ENCODE assay signal across 8 cellular contexts in the genomic region with DNA sequence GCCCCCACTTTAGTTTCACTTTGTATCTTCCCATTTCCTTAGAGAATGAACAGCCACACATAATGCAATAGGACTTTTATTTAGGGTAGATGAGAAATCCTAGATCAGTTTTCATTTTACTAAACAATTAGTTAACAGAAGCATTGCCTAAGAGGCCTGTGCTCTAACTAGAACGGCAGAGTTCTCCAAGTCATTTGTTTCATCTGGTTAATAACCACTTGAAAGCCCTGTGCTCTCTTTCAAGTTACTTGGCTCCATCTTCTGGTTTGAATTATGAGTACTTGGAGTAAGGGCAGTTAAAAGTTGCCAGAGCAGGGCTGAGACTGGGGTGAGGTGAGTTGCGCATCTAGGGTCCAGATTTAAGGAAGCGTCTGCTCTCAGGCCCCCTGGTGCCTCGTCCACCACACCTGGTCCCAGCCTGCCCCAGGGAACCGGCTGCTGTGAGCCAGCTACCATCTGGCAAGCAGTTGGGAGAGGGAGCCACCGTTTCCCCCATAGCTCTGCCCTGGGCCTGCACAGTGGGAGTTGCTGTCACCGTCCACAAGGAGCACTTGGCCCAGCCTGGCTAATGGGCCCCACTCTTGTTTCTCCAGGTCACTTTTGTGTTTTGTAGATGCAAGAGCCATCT. TPM values are rescaled to one million over a fixed set of nuclear protein-coding genes. Genes with fewer than 3 reads are reported as not detected.
DNase-seq lines count a peak whose midpoint lies in the region; ATAC-seq and TF ChIP-seq lines count a peak whose summit lies in the region.

No MANE protein-coding gene starts in this region.

- H3K9me2 ChIP-seq in PC-3 (replicated peaks; ENCODE audit: low read length), result no peaks in the 10 kb centered on the region

- peak overlapping the region; percentile 73 for H2AFZ ChIP-seq in PC-3 (ENCODE audit: low read length)

- no peaks in the 10 kb centered on the region for H3K9me3 Mint-ChIP-seq in endothelial cell (ENCODE audit: unreplicated experiment)

- ATAC-seq in GM19452 (IDR thresholded peaks at IDR 0.05; ENCODE audit: unreplicated experiment), result peak; percentile 61
- peak; percentile 88 for ATAC-seq in PC-3
- ATAC-seq in right lobe of liver, result peak; percentile 71 to 82 (median 78)

- no peak overlapping the region for H3K27ac ChIP-seq in PC-3 (ENCODE audit: low read length)
- H3K27ac ChIP-seq in right lobe of liver, result peak overlapping the region in 2 of 3 donors; percentile 16 to 36
- H3K27ac ChIP-seq in suprapubic skin, result peak overlapping the region; percentile 35

- H3K9me3 ChIP-seq in PC-3 (ENCODE audit: low read length), result no peaks in the 10 kb centered on the region
- no peaks in the 10 kb centered on the region for H3K9me3 ChIP-seq in right lobe of liver
- no peaks in the 10 kb centered on the region for H3K9me3 ChIP-seq in suprapubic skin

- H3K79me2 ChIP-seq in PC-3 (ENCODE audit: low read length), result no peaks in the 10 kb centered on the region

- intact Hi-C loops in PC-3 (cut with micrococcal nuclease) (loop anchor here (1.0 to 10.0 kb wide), 4 partner anchors 197 to 777 kb away; no protein-coding TSS in a partner anchor), right lobe of liver (cut with DNase I) (no loop called here)

- H3K27me3 ChIP-seq in PC-3 (ENCODE audit: low read length) (no peaks in the 10 kb centered on the region), right lobe of liver (no peaks in the 10 kb centered on the region), suprapubic skin (no peaks in the 10 kb centered on the region)

- peak; percentile 78 for TF ChIP-seq CTCF in PC-3 (conservative IDR thresholded peaks at IDR 0.05; ENCODE audit: low read depth, low read length)
- peak; percentile 74 for TF ChIP-seq CTCF in choroid plexus epithelial cell (conservative IDR thresholded peaks at IDR 0.05; ENCODE audit: low read depth, low read length)
- peak; percentile 21 to 46 (median 36) for TF ChIP-seq CTCF in right lobe of liver (IDR thresholded peaks at IDR 0.05)
- TF ChIP-seq CTCF in suprapubic skin (IDR thresholded peaks at IDR 0.05), result no peak
- no peak for TF ChIP-seq CTCF in endothelial cell (IDR thresholded peaks at IDR 0.05; ENCODE audit: unreplicated experiment)

- H3K27ac Mint-ChIP-seq in endothelial cell (ENCODE audit: unreplicated experiment), result no peak overlapping the region

- no peaks in the 10 kb centered on the region for H3F3A ChIP-seq in PC-3 (ENCODE audit: low read length, unreplicated experiment)

- no peaks in the 10 kb centered on the region for H3K36me3 ChIP-seq in PC-3 (ENCODE audit: low read depth, low read length)
- H3K36me3 ChIP-seq in right lobe of liver, result no peaks in the 10 kb centered on the region
- H3K36me3 ChIP-seq in suprapubic skin, result no peaks in the 10 kb centered on the region

- TF ChIP-seq POLR2A in right lobe of liver (IDR thresholded peaks at IDR 0.05) (no peak), suprapubic skin (IDR thresholded peaks at IDR 0.05) (no peak)

- 58% methylated on average over 4 of the region's 7 CpGs for WGBS in right lobe of liver (ENCODE audit: insufficient coverage, low coverage, low lambda C conversion rate, missing lambda C conversion rate)
- 35% methylated on average over 3 of the region's 7 CpGs for WGBS in suprapubic skin

- POLR2A ChIA-PET in PC-3 (lab: Charles Lee; ENCODE audit: unreplicated experiment), result no interaction called here

- H3K4me1 Mint-ChIP-seq in endothelial cell (ENCODE audit: unreplicated experiment), result peaks cover 16% of the 10 kb centered on the region

- peaks cover 2% of the 10 kb centered on the region for H3K27me3 Mint-ChIP-seq in endothelial cell (ENCODE audit: unreplicated experiment)

- no peak overlapping the region for H3K9ac ChIP-seq in PC-3 (ENCODE audit: low read length)

- H3K4me3 ChIP-seq in PC-3 (ENCODE audit: low read length), result peak overlapping the region; percentile 60
- H3K4me3 ChIP-seq in choroid plexus epithelial cell (ENCODE audit: low read depth, low read length), result no peak overlapping the region
- peak overlapping the region in 1 of 3 donors; percentile 11 for H3K4me3 ChIP-seq in right lobe of liver
- peak overlapping the region; percentile 10 for H3K4me3 ChIP-seq in suprapubic skin

- no peaks in the 10 kb centered on the region for H3K36me3 Mint-ChIP-seq in endothelial cell (ENCODE audit: low read depth, unreplicated experiment)

- no peak for TF ChIP-seq EP300 in suprapubic skin (IDR thresholded peaks at IDR 0.05)

- BruUV-seq in PC-3 (replicated peaks; lab: Mats Ljungman, UMichigan), result no TSS peak

- CTCF ChIA-PET in PC-3 (lab: Charles Lee), result interaction anchor here (1.0 kb wide), 1 partner anchor 260 kb away, joined by 4 read pairs; no protein-coding TSS in a partner anchor

- peak overlapping the region; percentile 83 for H3K4me2 ChIP-seq in PC-3 (ENCODE audit: low read length)

- H3K4me1 ChIP-seq in PC-3 (ENCODE audit: insufficient read depth, low read length) (peaks cover 6% of the 10 kb centered on the region), right lobe of liver (no peaks in the 10 kb centered on the region), suprapubic skin (peaks cover 27% of the 10 kb centered on the region)

- DNase-seq in D341Med (ENCODE audit: low spot score) (peak; percentile 25), HT-29 (ENCODE audit: low spot score) (peak; percentile 56), PC-3 (peak; percentile 83), choroid plexus epithelial cell (ENCODE audit: low read depth) (peak; percentile 94), right lobe of liver (peak in 1 of 3 donors; percentile 59), suprapubic skin (ENCODE audit: low spot score in 2 of 2) (peak; percentile 70 to 82), endothelial cell (ENCODE audit: low spot score) (no peak)

- H3K4me3 Mint-ChIP-seq in endothelial cell (ENCODE audit: unreplicated experiment), result no peak overlapping the region

- no peaks in the 10 kb centered on the region for H4K20me1 ChIP-seq in PC-3 (ENCODE audit: low read length)

RNA-seq across cellular contexts. Expression of a gene that starts 18.1 kb away (rescaled TPM):
- 14.1 and 15.6 TPM in 2 replicates for total RNA-seq in HT-29 (2014; rRNA removed; shearing (Covaris generic))
- 6.3 and 9.2 TPM in 2 replicates for total RNA-seq in PC-3 (2014; rRNA removed)
- 1 to 10 TPM; 1.9 to 8.7 (median 7.4) TPM for total RNA-seq in right lobe of liver
- 10 to 100 TPM in 2 of 4 donors, 1 to 10 TPM in 2; 7.6 to 15.5 (median 10.0) TPM for total RNA-seq in suprapubic skin
- total RNA-seq in endothelial cell (ENCODE audit: unreplicated experiment), result 2.7 TPM

Comparison
In these comparisons a context has a peak if more than half of its experiments do, and no peak if none do; other contexts are left out.
1. CTCF ChIP-seq: peak in PC-3 (single experiment), choroid plexus epithelial cell (single experiment) and right lobe of liver (4 of 4); none in suprapubic skin (0 of 2) and endothelial cell (single experiment).
2. Peak in every context shown above with its lines, with median percentiles within 50 percentile points of each other: ATAC-seq.